In the genomic region with DNA sequence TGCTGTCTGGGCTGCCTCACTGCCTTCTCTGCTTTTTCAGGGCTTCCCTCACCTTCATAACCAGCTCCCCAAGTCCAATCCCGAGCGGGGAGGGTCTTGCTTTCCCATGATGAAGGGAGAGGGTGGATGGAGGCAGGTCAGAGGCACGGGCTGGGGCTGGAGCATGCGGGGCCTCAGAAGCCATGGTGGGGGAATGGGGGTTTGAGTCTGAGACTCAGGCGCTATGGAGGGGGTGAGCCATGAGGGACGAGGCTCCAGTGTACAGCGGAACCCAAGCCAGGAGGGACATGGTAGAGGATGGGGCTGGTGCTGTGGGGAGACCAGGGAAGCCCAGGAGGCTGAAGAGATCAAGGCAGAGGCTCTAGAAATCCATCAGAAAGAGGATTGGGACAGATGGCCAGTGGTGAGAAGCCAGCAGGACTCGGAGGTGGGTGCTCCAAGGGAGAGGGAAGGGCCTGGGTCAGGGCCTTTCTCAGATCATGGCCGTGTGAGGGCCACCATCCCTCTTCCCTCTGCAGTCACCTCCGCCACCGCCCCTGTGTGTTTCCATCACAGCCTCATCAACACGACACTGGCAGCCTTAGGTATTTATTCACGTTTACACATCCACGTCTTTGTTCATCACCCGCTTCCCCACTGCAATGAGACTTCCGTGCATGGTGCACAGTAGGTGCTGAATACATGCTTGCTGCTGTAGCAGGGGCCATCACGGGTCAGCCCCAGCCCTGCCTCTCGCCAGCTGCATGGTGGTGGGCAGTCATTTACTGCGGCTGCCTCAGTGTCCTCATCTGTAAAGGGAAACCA, we compare ENCODE assay signal across 26 cellular contexts.
DNase-seq lines count a peak whose midpoint lies in the region; ATAC-seq and TF ChIP-seq lines count a peak whose summit lies in the region.
"Had no signal": no experiment of that assay in that cellular context is flagged by ENCODE, and none has a peak within 500 bp of the region (broad histone marks: within the 10 kb centered on the region; RNA-seq: fewer than 3 reads in every experiment).

No MANE protein-coding gene starts in this region.

- 94 to 95% methylated on average over 19 of the region's 19 CpGs for WGBS in testis, 2 donors

- H3K4me1 ChIP-seq in lower lobe of right lung (peaks cover 16% of the 10 kb centered on the region), testis (peaks cover 7% of the 10 kb centered on the region)
- H3K4me1 ChIP-seq: breast epithelium, gastroesophageal sphincter had no signal

- H3K9me3 ChIP-seq in lower lobe of right lung (no peaks in the 10 kb centered on the region), testis (no peaks in the 10 kb centered on the region)
- H3K9me3 ChIP-seq: breast epithelium, thoracic aorta had no signal

- H3K4me3 Mint-ChIP-seq in activated naive CD8-positive, alpha-beta T cell treated with anti-CD3 and anti-CD28 coated beads, Interleukin-2, amount 10 ng/mL, durations not matched to agents 7 days and 5 days = no peak overlapping the region
- H3K4me3 Mint-ChIP-seq in activated naive CD8-positive, alpha-beta T cell treated with anti-CD3 and anti-CD28 coated beads, Interleukin-2, amount 50 U/mL, for 24 hours = no peak overlapping the region
- H3K4me3 Mint-ChIP-seq: neural progenitor cell had no signal

- H3K9me3 Mint-ChIP-seq in activated naive CD8-positive, alpha-beta T cell treated with anti-CD3 and anti-CD28 coated beads, Interleukin-2, amount 10 ng/mL, durations not matched to agents 7 days and 5 days = no peaks in the 10 kb centered on the region
- H3K9me3 Mint-ChIP-seq in activated naive CD8-positive, alpha-beta T cell treated with anti-CD3 and anti-CD28 coated beads, Interleukin-2, amount 50 U/mL, for 24 hours = no peaks in the 10 kb centered on the region

- DNase-seq in activated naive CD8-positive, alpha-beta T cell treated with anti-CD3 and anti-CD28 coated beads, Interleukin-2, amount 10 ng/mL, durations not matched to agents 7 days and 5 days = peak; percentile 4
- DNase-seq in activated naive CD8-positive, alpha-beta T cell treated with anti-CD3 and anti-CD28 coated beads, Interleukin-2, amount 50 U/mL, for 24 hours = no peak
- peak; percentile 41 for DNase-seq in ecto neural progenitor cell (ENCODE audit: low spot score)
- DNase-seq in lower lobe of right lung = peak; percentile 30
- DNase-seq in testis = peak; percentile 6
- DNase-seq in Kasumi-1 (lab: John Stamatoyannopoulos, UW) = no peak
- DNase-seq: ACHN; activated CD4-positive, alpha-beta T cell treated with anti-CD3 and anti-CD28 coated beads, Interleukin-2, amount 50 U/mL, for 4 hours; activated naive CD4-positive, alpha-beta T cell treated with Interleukin-2 at 50 U/mL for 16 hours; activated T-cell treated with anti-CD3 and anti-CD28 coated beads, Interleukin-2, amount 50 U/mL, for 1 hour; amniotic stem cell; Calu3; mammary epithelial cell; NCI-H2029; NCI-H345; NCI-H774; stimulated activated CD4-positive, alpha-beta T cell treated with anti-CD3 and anti-CD28 coated beads, Interleukin-4, amount 100 ng/mL, for 4 hours; stimulated activated naive CD4-positive, alpha-beta T cell had no signal

- H3K27me3 ChIP-seq in lower lobe of right lung (ENCODE audit: low read depth) (no peaks in the 10 kb centered on the region), testis (no peaks in the 10 kb centered on the region)
- H3K27me3 ChIP-seq: gastroesophageal sphincter, neural progenitor cell had no signal

- no peak overlapping the region for H3K4me3 ChIP-seq in lower lobe of right lung
- no peak overlapping the region for H3K4me3 ChIP-seq in testis
- H3K4me3 ChIP-seq: breast epithelium, gastroesophageal sphincter, neural progenitor cell, thoracic aorta had no signal

- POLR2A ChIA-PET in activated naive CD8-positive, alpha-beta T cell treated with anti-CD3 and anti-CD28 coated beads, Interleukin-2, amount 10 ng/mL, durations not matched to agents 7 days and 5 days (lab: Charles Lee) = no interaction called here

- H3K27me3 Mint-ChIP-seq in activated naive CD8-positive, alpha-beta T cell treated with anti-CD3 and anti-CD28 coated beads, Interleukin-2, amount 10 ng/mL, durations not matched to agents 7 days and 5 days = peaks cover 6% of the 10 kb centered on the region
- H3K27me3 Mint-ChIP-seq in activated naive CD8-positive, alpha-beta T cell treated with anti-CD3 and anti-CD28 coated beads, Interleukin-2, amount 50 U/mL, for 24 hours = no peaks in the 10 kb centered on the region

- H3K27ac Mint-ChIP-seq in activated naive CD8-positive, alpha-beta T cell treated with anti-CD3 and anti-CD28 coated beads, Interleukin-2, amount 10 ng/mL, durations not matched to agents 7 days and 5 days = no peak overlapping the region
- no peak overlapping the region for H3K27ac Mint-ChIP-seq in activated naive CD8-positive, alpha-beta T cell treated with anti-CD3 and anti-CD28 coated beads, Interleukin-2, amount 50 U/mL, for 24 hours
- H3K27ac Mint-ChIP-seq: neural progenitor cell had no signal

- H3K36me3 ChIP-seq in lower lobe of right lung (peaks cover 8% of the 10 kb centered on the region), testis (ENCODE audit: low read depth, missing control alignments) (no peaks in the 10 kb centered on the region)
- H3K36me3 ChIP-seq: breast epithelium, neural progenitor cell, thoracic aorta had no signal

- no peak for TF ChIP-seq CTCF in lower lobe of right lung (IDR thresholded peaks at IDR 0.05)
- no peak for TF ChIP-seq CTCF in testis (IDR thresholded peaks at IDR 0.05)

- peaks cover 4% of the 10 kb centered on the region for H3K4me1 Mint-ChIP-seq in activated naive CD8-positive, alpha-beta T cell treated with anti-CD3 and anti-CD28 coated beads, Interleukin-2, amount 10 ng/mL, durations not matched to agents 7 days and 5 days
- H3K4me1 Mint-ChIP-seq in activated naive CD8-positive, alpha-beta T cell treated with anti-CD3 and anti-CD28 coated beads, Interleukin-2, amount 50 U/mL, for 24 hours = peaks cover 9% of the 10 kb centered on the region

- TF ChIP-seq POLR2A in testis (IDR thresholded peaks at IDR 0.05) = no peak

- no peak for ATAC-seq in activated naive CD8-positive, alpha-beta T cell treated with anti-CD3 and anti-CD28 coated beads, Interleukin-2, amount 10 ng/mL, durations not matched to agents 7 days and 5 days (ENCODE audit: low read depth)
- ATAC-seq in activated naive CD8-positive, alpha-beta T cell treated with anti-CD3 and anti-CD28 coated beads, Interleukin-2, amount 50 U/mL, for 24 hours = no peak
- no peak for ATAC-seq in lower lobe of right lung
- ATAC-seq in HG03469 (IDR thresholded peaks at IDR 0.05; ENCODE audit: unreplicated experiment) = no peak
- ATAC-seq in GM18867 (IDR thresholded peaks at IDR 0.05; ENCODE audit: unreplicated experiment) = no peak
- ATAC-seq: gastroesophageal sphincter, SK-N-SH treated with all-trans-retinoic acid at 6 μM for 48 hours had no signal

- intact Hi-C loops in lower lobe of right lung (cut with DNase I) = no loop called here
- intact Hi-C loops in testis (cut with DNase I; ENCODE audit: low total_unique reads) = no loop called here

- no peak overlapping the region for H3K27ac ChIP-seq in lower lobe of right lung
- H3K27ac ChIP-seq in testis = no peak overlapping the region
- H3K27ac ChIP-seq: breast epithelium, gastroesophageal sphincter, neural progenitor cell, RWPE1, thoracic aorta had no signal

- H3K36me3 Mint-ChIP-seq in activated naive CD8-positive, alpha-beta T cell treated with anti-CD3 and anti-CD28 coated beads, Interleukin-2, amount 10 ng/mL, durations not matched to agents 7 days and 5 days = no peaks in the 10 kb centered on the region
- no peaks in the 10 kb centered on the region for H3K36me3 Mint-ChIP-seq in activated naive CD8-positive, alpha-beta T cell treated with anti-CD3 and anti-CD28 coated beads, Interleukin-2, amount 50 U/mL, for 24 hours (ENCODE audit: low read depth)
- H3K36me3 Mint-ChIP-seq: neural progenitor cell had no signal

Comparison
In these comparisons a context has a peak if more than half of its experiments do, and no peak if none do; other contexts are left out.
1. DNase-seq: peak in activated naive CD8-positive, alpha-beta T cell treated with anti-CD3 and anti-CD28 coated beads, Interleukin-2, amount 10 ng/mL, durations not matched to agents 7 days and 5 days (single experiment), ecto neural progenitor cell (single experiment), lower lobe of right lung (single experiment) and testis (single experiment); none in activated naive CD8-positive, alpha-beta T cell treated with anti-CD3 and anti-CD28 coated beads, Interleukin-2, amount 50 U/mL, for 24 hours (single experiment) and Kasumi-1 (0 of 2).